Comparison of ENCODE assay signal across 27 cellular contexts in the genomic region with DNA sequence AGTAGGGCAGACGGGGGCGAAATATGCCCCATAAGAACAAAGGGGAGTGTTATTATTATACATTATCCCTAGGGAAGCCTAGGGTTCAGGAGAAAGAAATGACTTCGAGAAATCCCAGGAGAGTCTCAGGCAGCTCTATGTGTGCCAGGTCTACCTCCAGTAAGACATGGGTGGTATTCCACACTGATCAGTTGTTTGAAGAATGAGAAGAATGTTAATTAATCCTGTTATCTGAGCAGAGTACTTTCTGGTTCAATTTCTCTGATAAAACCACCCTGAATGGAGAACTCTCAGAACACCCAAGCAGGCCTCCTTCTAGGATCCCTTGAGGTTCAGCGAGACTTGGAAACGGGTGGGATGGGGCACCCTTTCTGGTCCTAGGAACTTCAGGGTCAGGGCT. TPM values are rescaled to one million over a fixed set of nuclear protein-coding genes. Genes with fewer than 3 reads are reported as not detected.
DNase-seq lines count a peak whose midpoint lies in the region; ATAC-seq, FAIRE-seq and TF ChIP-seq lines count a peak whose summit lies in the region.
"Had no signal": no experiment of that assay in that cellular context is flagged by ENCODE, and none has a peak within 500 bp of the region (broad histone marks: within the 10 kb centered on the region; RNA-seq: fewer than 3 reads in every experiment).

No MANE protein-coding gene starts in this region.

- TF ChIP-seq CTCF in astrocyte (IDR thresholded peaks at IDR 0.05; ENCODE audit: insufficient read depth, low read depth, low read length) (no peak), body of pancreas (IDR thresholded peaks at IDR 0.05) (no peak), suprapubic skin (IDR thresholded peaks at IDR 0.05) (no peak)

- no peaks in the 10 kb centered on the region for H3K79me1 ChIP-seq in mesendoderm (ENCODE audit: low read length)

- H3K4me1 ChIP-seq in astrocyte (ENCODE audit: insufficient read depth, low read length) (no peaks in the 10 kb centered on the region), body of pancreas (peaks cover 13% of the 10 kb centered on the region), mesendoderm (ENCODE audit: control insufficient read depth, low read depth, low read length) (no peaks in the 10 kb centered on the region), suprapubic skin (no peaks in the 10 kb centered on the region)
- H3K4me1 ChIP-seq: BLaER1 had no signal

- H3K4me1 Mint-ChIP-seq in activated naive CD4-positive, alpha-beta T cell treated with anti-CD3 and anti-CD28 coated beads for 36 hours (ENCODE audit: low read depth), result peaks cover 32% of the 10 kb centered on the region
- peaks cover 10% of the 10 kb centered on the region for H3K4me1 Mint-ChIP-seq in activated naive CD4-positive, alpha-beta T cell treated with anti-CD3 and anti-CD28 coated beads, Interleukin-2, amount 10 ng/mL, durations not matched to agents 7 days and 5 days
- peaks cover 13% of the 10 kb centered on the region for H3K4me1 Mint-ChIP-seq in astrocyte (ENCODE audit: low read depth, unreplicated experiment)
- H3K4me1 Mint-ChIP-seq: CD14-positive monocyte had no signal

- H3K4me3 ChIP-seq in astrocyte (ENCODE audit: insufficient read depth, low read depth, low read length) (no peak overlapping the region), body of pancreas (no peak overlapping the region), mesendoderm (ENCODE audit: low read length) (no peak overlapping the region), suprapubic skin (no peak overlapping the region)
- H3K4me3 ChIP-seq: BLaER1 had no signal

- H3K27ac ChIP-seq in astrocyte (ENCODE audit: low read depth, low read length) (no peak overlapping the region), body of pancreas (no peak overlapping the region), mesendoderm (ENCODE audit: low read depth, low read length) (no peak overlapping the region), suprapubic skin (no peak overlapping the region)
- H3K27ac ChIP-seq: BLaER1 had no signal

- no peaks in the 10 kb centered on the region for H3K36me3 ChIP-seq in astrocyte (ENCODE audit: insufficient read depth, low read length)
- no peaks in the 10 kb centered on the region for H3K36me3 ChIP-seq in body of pancreas (replicated peaks in 1 of 2; ENCODE audit: insufficient read depth in 1 of 2, low read depth in 2 of 2)
- H3K36me3 ChIP-seq in mesendoderm (ENCODE audit: control insufficient read depth, insufficient read depth, low read length), result no peaks in the 10 kb centered on the region
- H3K36me3 ChIP-seq in suprapubic skin, result no peaks in the 10 kb centered on the region
- H3K36me3 ChIP-seq: BE2C, BLaER1 had no signal

- peak overlapping the region; percentile 88 for H3K27ac Mint-ChIP-seq in activated naive CD4-positive, alpha-beta T cell treated with anti-CD3 and anti-CD28 coated beads for 36 hours
- no peak overlapping the region for H3K27ac Mint-ChIP-seq in activated naive CD4-positive, alpha-beta T cell treated with anti-CD3 and anti-CD28 coated beads, Interleukin-2, amount 10 ng/mL, durations not matched to agents 7 days and 5 days
- H3K27ac Mint-ChIP-seq in astrocyte (ENCODE audit: unreplicated experiment), result no peak overlapping the region
- H3K27ac Mint-ChIP-seq: CD14-positive monocyte; CD4-positive, alpha-beta memory T cell; CD4-positive, CD25-positive, alpha-beta regulatory T cell had no signal

- DNase-seq in activated naive CD4-positive, alpha-beta T cell treated with anti-CD3 and anti-CD28 coated beads for 36 hours, result no peak
- no peak for DNase-seq in activated naive CD4-positive, alpha-beta T cell treated with anti-CD3 and anti-CD28 coated beads, Interleukin-2, amount 10 ng/mL, durations not matched to agents 7 days and 5 days
- DNase-seq in astrocyte (ENCODE audit: low read depth) (no peak), body of pancreas (no peak), mesendoderm (peak; percentile 53), suprapubic skin (ENCODE audit: low spot score in 2 of 2) (no peak), pons (ENCODE audit: low spot score) (no peak)
- DNase-seq: 8988T; ACHN; BE2C; C1 segment of cervical spinal cord; CD4-positive, alpha-beta memory T cell; CD4-positive, CD25-positive, alpha-beta regulatory T cell; CD8-positive, alpha-beta memory T cell; COR-L47; DMS 273 treated with DMSO at 0.1 percent for 48 hours; DMS153; DMS53; DMS79 treated with DMSO at 0.1 percent for 48 hours; GF-D8 had no signal

- no peaks in the 10 kb centered on the region for H3K9me3 Mint-ChIP-seq in activated naive CD4-positive, alpha-beta T cell treated with anti-CD3 and anti-CD28 coated beads for 36 hours
- no peaks in the 10 kb centered on the region for H3K9me3 Mint-ChIP-seq in activated naive CD4-positive, alpha-beta T cell treated with anti-CD3 and anti-CD28 coated beads, Interleukin-2, amount 10 ng/mL, durations not matched to agents 7 days and 5 days
- H3K9me3 Mint-ChIP-seq in astrocyte (ENCODE audit: unreplicated experiment), result no peaks in the 10 kb centered on the region
- H3K9me3 Mint-ChIP-seq: CD4-positive, alpha-beta memory T cell; CD8-positive, alpha-beta memory T cell had no signal

- no peak overlapping the region for H2AK5ac ChIP-seq in mesendoderm (ENCODE audit: low read length)

- no peak overlapping the region for H2AFZ ChIP-seq in astrocyte (ENCODE audit: low read depth, low read length)

- no peak overlapping the region for H4K8ac ChIP-seq in mesendoderm (ENCODE audit: low read depth, low read length)

- H3K27me3 ChIP-seq in astrocyte (ENCODE audit: insufficient read depth, low read length) (no peaks in the 10 kb centered on the region), body of pancreas (no peaks in the 10 kb centered on the region), mesendoderm (ENCODE audit: insufficient read depth, low read length, poor library complexity) (no peaks in the 10 kb centered on the region), suprapubic skin (no peaks in the 10 kb centered on the region)
- H3K27me3 ChIP-seq: BE2C, BLaER1 had no signal

- 36 to 46% methylated on average over 5 of the region's 5 CpGs for WGBS in body of pancreas, 2 donors
- no CpG with 5 or more reads among the region's 5 CpGs for WGBS in mesendoderm (ENCODE audit: extremely low coverage, insufficient coverage, low lambda C conversion rate)
- 65% methylated on average over 5 of the region's 5 CpGs for WGBS in suprapubic skin

- FAIRE-seq in astrocyte (lab: Jason Lieb, UNC), result peak; percentile 17
- FAIRE-seq: A204.1, G401.6, GM12891, GM19239 had no signal

- TF ChIP-seq POLR2A in body of pancreas (IDR thresholded peaks at IDR 0.05) (no peak), suprapubic skin (IDR thresholded peaks at IDR 0.05) (no peak)

- intact Hi-C loops in activated naive CD4-positive, alpha-beta T cell treated with anti-CD3 and anti-CD28 coated beads for 36 hours (cut with micrococcal nuclease), result loop anchor here (2.0 kb wide), 2 partner anchors 30 to 48 kb away; no protein-coding TSS in a partner anchor
- intact Hi-C loops in body of pancreas (cut with DNase I), result no loop called here

- no peak overlapping the region for H3K4me3 Mint-ChIP-seq in activated naive CD4-positive, alpha-beta T cell treated with anti-CD3 and anti-CD28 coated beads for 36 hours
- no peak overlapping the region for H3K4me3 Mint-ChIP-seq in activated naive CD4-positive, alpha-beta T cell treated with anti-CD3 and anti-CD28 coated beads, Interleukin-2, amount 10 ng/mL, durations not matched to agents 7 days and 5 days
- H3K4me3 Mint-ChIP-seq in astrocyte (ENCODE audit: unreplicated experiment), result no peak overlapping the region
- H3K4me3 Mint-ChIP-seq: CD14-positive monocyte; CD4-positive, alpha-beta memory T cell; CD4-positive, CD25-positive, alpha-beta regulatory T cell; CD8-positive, alpha-beta memory T cell had no signal

- H3K18ac ChIP-seq in mesendoderm (ENCODE audit: low read length), result no peak overlapping the region

- H4K5ac ChIP-seq in mesendoderm (ENCODE audit: low read length), result no peak overlapping the region

- H3K9ac ChIP-seq in astrocyte (ENCODE audit: low read length) (no peak overlapping the region), mesendoderm (ENCODE audit: low read length) (no peak overlapping the region)
- H3K9ac ChIP-seq: BLaER1 had no signal

- H3K23ac ChIP-seq in mesendoderm (ENCODE audit: low read length), result no peak overlapping the region

- no peaks in the 10 kb centered on the region for H3K79me2 ChIP-seq in astrocyte (ENCODE audit: insufficient read depth, low read length)
- no peaks in the 10 kb centered on the region for H3K79me2 ChIP-seq in mesendoderm (ENCODE audit: control insufficient read depth, insufficient read depth, low read length)

- no peak overlapping the region for H3K56ac ChIP-seq in mesendoderm (ENCODE audit: low read length)

- peaks cover 46% of the 10 kb centered on the region for H3K27me3 Mint-ChIP-seq in activated naive CD4-positive, alpha-beta T cell treated with anti-CD3 and anti-CD28 coated beads for 36 hours (ENCODE audit: low read depth)
- peaks cover 36% of the 10 kb centered on the region for H3K27me3 Mint-ChIP-seq in activated naive CD4-positive, alpha-beta T cell treated with anti-CD3 and anti-CD28 coated beads, Interleukin-2, amount 10 ng/mL, durations not matched to agents 7 days and 5 days
- H3K27me3 Mint-ChIP-seq in astrocyte (ENCODE audit: low read depth, unreplicated experiment), result peaks cover 12% of the 10 kb centered on the region

- H3K4me2 ChIP-seq in astrocyte (ENCODE audit: low read length) (no peak overlapping the region), mesendoderm (ENCODE audit: low read length) (no peak overlapping the region)
- H3K4me2 ChIP-seq: BLaER1 had no signal

- no peaks in the 10 kb centered on the region for H3K9me3 ChIP-seq in astrocyte (ENCODE audit: insufficient read depth, low read depth, low read length)
- H3K9me3 ChIP-seq in body of pancreas, result no peaks in the 10 kb centered on the region
- H3K9me3 ChIP-seq in suprapubic skin, result no peaks in the 10 kb centered on the region
- H3K9me3 ChIP-seq: BE2C, BLaER1 had no signal

- no peak overlapping the region for H2BK15ac ChIP-seq in mesendoderm (replicated peaks; ENCODE audit: low read depth)

- no peak overlapping the region for H2BK5ac ChIP-seq in mesendoderm (ENCODE audit: low read length)

- H4K20me1 ChIP-seq in astrocyte (ENCODE audit: insufficient read depth, low read length), result no peaks in the 10 kb centered on the region
- H4K20me1 ChIP-seq: BLaER1 had no signal

- CTCF ChIA-PET in activated naive CD4-positive, alpha-beta T cell treated with anti-CD3 and anti-CD28 coated beads for 36 hours (lab: Charles Lee), result interaction anchor here (0.8 to 1.1 kb wide), 3 partner anchors 10 to 151 kb away, joined by 3 to 4 read pairs (median 3); no protein-coding TSS in a partner anchor
- CTCF ChIA-PET in activated naive CD4-positive, alpha-beta T cell treated with anti-CD3 and anti-CD28 coated beads, Interleukin-2, amount 10 ng/mL, durations not matched to agents 7 days and 5 days (lab: Charles Lee), result interaction anchor here (1.0 to 1.6 kb wide), 3 partner anchors 11 to 359 kb away, joined by 3 to 5 read pairs (median 4); no protein-coding TSS in a partner anchor

- no peaks in the 10 kb centered on the region for H3K36me3 Mint-ChIP-seq in activated naive CD4-positive, alpha-beta T cell treated with anti-CD3 and anti-CD28 coated beads for 36 hours (ENCODE audit: low read depth)
- no peaks in the 10 kb centered on the region for H3K36me3 Mint-ChIP-seq in activated naive CD4-positive, alpha-beta T cell treated with anti-CD3 and anti-CD28 coated beads, Interleukin-2, amount 10 ng/mL, durations not matched to agents 7 days and 5 days
- H3K36me3 Mint-ChIP-seq in astrocyte (ENCODE audit: low read depth, unreplicated experiment), result no peaks in the 10 kb centered on the region
- H3K36me3 Mint-ChIP-seq: CD14-positive monocyte; CD4-positive, alpha-beta memory T cell; CD4-positive, CD25-positive, alpha-beta regulatory T cell; CD8-positive, alpha-beta memory T cell had no signal

- TF ChIP-seq EP300 in suprapubic skin (IDR thresholded peaks at IDR 0.05), result no peak

- peak; percentile 60 for ATAC-seq in body of pancreas
- ATAC-seq in GM21825 (IDR thresholded peaks at IDR 0.05; ENCODE audit: unreplicated experiment), result no peak

- H3K4ac ChIP-seq in mesendoderm (ENCODE audit: low read depth, low read length), result no peak overlapping the region

- no peak overlapping the region for H2BK120ac ChIP-seq in mesendoderm (ENCODE audit: low read depth, low read length)

RNA-seq across cellular contexts. Expression of a gene that starts 46.2 kb away (rescaled TPM):
- total RNA-seq in activated naive CD4-positive, alpha-beta T cell treated with anti-CD3 and anti-CD28 coated beads for 36 hours, result 10 to 100 TPM; 11.2 to 13.1 TPM
- total RNA-seq in astrocyte (55.6 and 56.0 TPM in 2 replicates), body of pancreas (1 to 10 TPM; 2.6 to 3.0 TPM), suprapubic skin (10 to 100 TPM in 1 of 4 donors, 1 to 10 TPM in 3; 2.2 to 10.9 (median 3.5) TPM)
- polyA plus RNA-seq in mesendoderm (2013, experiment 1 of 2), result 3.8 TPM
- 3.4 TPM for polyA plus RNA-seq in mesendoderm (2013, experiment 2 of 2)

RNA-seq across cellular contexts. Expression of a gene that starts 53.1 kb away (rescaled TPM):
- 10 to 100 TPM; 28.9 to 30.9 TPM for total RNA-seq in activated naive CD4-positive, alpha-beta T cell treated with anti-CD3 and anti-CD28 coated beads for 36 hours
- total RNA-seq in astrocyte, result 77.6 and 78.4 TPM in 2 replicates
- total RNA-seq in body of pancreas, result 10 to 100 TPM; 26.4 to 28.5 TPM
- 45.4 TPM for polyA plus RNA-seq in mesendoderm (2013, experiment 1 of 2)
- polyA plus RNA-seq in mesendoderm (2013, experiment 2 of 2), result 39.6 TPM
- total RNA-seq in suprapubic skin, result 10 to 100 TPM; 40.1 to 55.0 (median 46.6) TPM
